Comparison of ENCODE assay signal across 1 cellular context in the genomic region with DNA sequence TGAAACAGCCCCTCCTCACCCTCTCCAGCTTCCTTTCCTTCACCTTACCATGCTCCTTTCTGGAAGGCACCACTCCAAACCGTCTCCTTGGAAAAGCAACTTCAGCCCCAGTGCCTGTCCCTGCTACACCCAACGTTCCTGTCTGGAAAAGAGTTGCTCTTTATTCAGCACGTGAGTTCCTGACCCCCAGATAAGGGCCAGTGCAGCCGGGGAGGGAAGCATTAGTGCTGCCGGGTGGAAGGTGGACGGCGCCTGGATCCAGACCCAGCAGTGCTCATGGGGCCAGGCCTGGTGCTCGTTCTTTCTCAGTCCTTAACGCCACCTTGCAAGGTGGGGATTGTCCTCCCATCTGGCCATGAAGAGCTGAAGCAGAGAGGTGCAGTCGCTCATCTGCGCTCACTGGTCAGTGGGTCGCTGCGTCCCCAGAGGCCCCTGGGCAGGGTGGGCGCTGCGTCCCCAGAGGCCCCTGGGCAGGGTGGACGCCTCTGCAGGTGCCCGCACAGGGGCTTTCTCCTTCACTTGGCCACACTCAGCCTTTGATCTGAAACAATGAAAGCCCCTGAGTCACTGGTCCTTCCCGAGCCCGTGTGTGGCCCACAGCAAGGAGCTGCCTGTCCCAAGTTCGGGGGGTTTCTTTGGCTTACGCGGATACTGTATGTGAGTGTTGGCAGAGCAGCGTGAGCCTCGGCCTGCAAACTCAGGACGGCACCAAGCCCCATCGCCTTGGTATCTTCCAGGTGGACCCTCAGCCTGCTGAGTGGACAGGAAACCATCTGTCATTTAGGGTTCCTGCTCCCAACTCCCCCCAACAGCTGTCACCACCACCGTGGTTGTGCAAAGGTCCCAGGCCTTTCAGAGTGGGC.
TF ChIP-seq lines count a peak whose summit lies in the region.

No MANE protein-coding gene starts in this region.

TF ChIP-seq in H1, 55 proteins besides CTCF, POLR2A, EP300 and RAD21:
- TF ChIP-seq BCL11A (IDR thresholded peaks at IDR 0.05; ENCODE audit: low read depth in 2 of 2, low read length in 2 of 2) (no peak), KDM1A (IDR thresholded peaks at IDR 0.05; ENCODE audit: borderline replicate concordance, low read length) (no peak)
